Comparison of ENCODE assay signal across 20 cellular contexts in genomic region chr5:152256580-152256979, GRCh38.
DNase-seq lines count a peak whose midpoint lies in the region; ATAC-seq, FAIRE-seq and TF ChIP-seq lines count a peak whose summit lies in the region.
"Had no signal": no experiment of that assay in that cellular context is flagged by ENCODE, and none has a peak within 500 bp of the region (broad histone marks: within the 10 kb centered on the region; RNA-seq: fewer than 3 reads in every experiment).

No MANE protein-coding gene starts in this region.

- peak; percentile 26 for DNase-seq in NCI-H510A treated with DMSO at 0.1 percent for 48 hours (lab: John Stamatoyannopoulos, UW)
- DNase-seq in NCI-H510A (lab: John Stamatoyannopoulos, UW) = no peak
- no peak for DNase-seq in HTR-8/SVneo (ENCODE audit: insufficient read length, low spot score)
- DNase-seq in NCI-H748 (lab: John Stamatoyannopoulos, UW; ENCODE audit: unreplicated experiment) = peak; percentile 59
- peak; percentile 55 to 58 for DNase-seq in SHP77 (lab: John Stamatoyannopoulos, UW)
- no peak for DNase-seq in glutamatergic neuron
- no peak for DNase-seq in activated T-helper 2 cell treated with anti-CD3 and anti-CD28 coated beads, Interferon-gamma antibody, Interleukin-2, Interleukin-4, amounts not matched to agents 10 μg/mL and 5 μg/mL and 100 μg/mL, durations not matched to agents 14 hours and 24 hours and 36 hours (ENCODE audit: low spot score)
- DNase-seq: Calu3; CD4-positive, alpha-beta T cell; DMS 273 treated with DMSO at 0.1 percent for 48 hours; DMS79 treated with DMSO at 0.1 percent for 48 hours; EL; GOT3; H9 had no signal

- H3K36me3 Mint-ChIP-seq in glutamatergic neuron (ENCODE audit: unreplicated experiment) = no peaks in the 10 kb centered on the region
- H3K36me3 Mint-ChIP-seq in activated T-helper 2 cell treated with anti-CD3 and anti-CD28 coated beads, Interferon-gamma antibody, Interleukin-2, Interleukin-4, amounts not matched to agents 10 μg/mL and 5 μg/mL and 100 μg/mL, durations not matched to agents 14 hours and 24 hours and 36 hours (ENCODE audit: low read depth) = no peaks in the 10 kb centered on the region

- peak; percentile 20 for FAIRE-seq in HTR-8/SVneo (lab: Jason Lieb, UNC)
- FAIRE-seq: A204.1, G401.6, GM12891, GM19239 had no signal

- H3K27me3 Mint-ChIP-seq in glutamatergic neuron (ENCODE audit: unreplicated experiment) = peaks cover 2% of the 10 kb centered on the region
- no peaks in the 10 kb centered on the region for H3K27me3 Mint-ChIP-seq in activated T-helper 2 cell treated with anti-CD3 and anti-CD28 coated beads, Interferon-gamma antibody, Interleukin-2, Interleukin-4, amounts not matched to agents 10 μg/mL and 5 μg/mL and 100 μg/mL, durations not matched to agents 14 hours and 24 hours and 36 hours (ENCODE audit: low read depth)

- TF ChIP-seq CTCF in glutamatergic neuron (IDR thresholded peaks at IDR 0.05; ENCODE audit: partially characterized antibody, unreplicated experiment) = no peak

- H3K9me3 Mint-ChIP-seq in glutamatergic neuron (ENCODE audit: unreplicated experiment) = no peaks in the 10 kb centered on the region
- H3K9me3 Mint-ChIP-seq in activated T-helper 2 cell treated with anti-CD3 and anti-CD28 coated beads, Interferon-gamma antibody, Interleukin-2, Interleukin-4, amounts not matched to agents 10 μg/mL and 5 μg/mL and 100 μg/mL, durations not matched to agents 14 hours and 24 hours and 36 hours = no peaks in the 10 kb centered on the region
- H3K9me3 Mint-ChIP-seq: CD4-positive, alpha-beta T cell; H9 had no signal

- no peak overlapping the region for H3K27ac Mint-ChIP-seq in glutamatergic neuron (ENCODE audit: unreplicated experiment)
- H3K27ac Mint-ChIP-seq in activated T-helper 2 cell treated with anti-CD3 and anti-CD28 coated beads, Interferon-gamma antibody, Interleukin-2, Interleukin-4, amounts not matched to agents 10 μg/mL and 5 μg/mL and 100 μg/mL, durations not matched to agents 14 hours and 24 hours and 36 hours = no peak overlapping the region
- H3K27ac Mint-ChIP-seq: B cell; CD4-positive, alpha-beta T cell; H9 had no signal

- intact Hi-C loops in activated T-helper 2 cell treated with anti-CD3 and anti-CD28 coated beads, Interferon-gamma antibody, Interleukin-2, Interleukin-4, amounts not matched to agents 10 μg/mL and 5 μg/mL and 100 μg/mL, durations not matched to agents 14 hours and 24 hours and 36 hours (cut with micrococcal nuclease) = no loop called here

- H3K4me1 Mint-ChIP-seq in glutamatergic neuron (ENCODE audit: low read depth, unreplicated experiment) = no peaks in the 10 kb centered on the region
- no peaks in the 10 kb centered on the region for H3K4me1 Mint-ChIP-seq in activated T-helper 2 cell treated with anti-CD3 and anti-CD28 coated beads, Interferon-gamma antibody, Interleukin-2, Interleukin-4, amounts not matched to agents 10 μg/mL and 5 μg/mL and 100 μg/mL, durations not matched to agents 14 hours and 24 hours and 36 hours (ENCODE audit: low read depth)
- H3K4me1 Mint-ChIP-seq: B cell had no signal

- no peak for ATAC-seq in GM18909 (IDR thresholded peaks at IDR 0.05; ENCODE audit: poor library complexity, unreplicated experiment)

- H3K4me3 Mint-ChIP-seq in glutamatergic neuron (ENCODE audit: unreplicated experiment) = no peak overlapping the region
- no peak overlapping the region for H3K4me3 Mint-ChIP-seq in activated T-helper 2 cell treated with anti-CD3 and anti-CD28 coated beads, Interferon-gamma antibody, Interleukin-2, Interleukin-4, amounts not matched to agents 10 μg/mL and 5 μg/mL and 100 μg/mL, durations not matched to agents 14 hours and 24 hours and 36 hours (ENCODE audit: low read depth)
- H3K4me3 Mint-ChIP-seq: B cell; CD4-positive, alpha-beta T cell; H9 had no signal

Comparison
In these comparisons a context has a peak if more than half of its experiments do, and no peak if none do; other contexts are left out.
1. DNase-seq: peak in NCI-H510A treated with DMSO at 0.1 percent for 48 hours (single experiment), NCI-H748 (single experiment) and SHP77 (2 of 2); none in NCI-H510A (single experiment), HTR-8/SVneo (single experiment), glutamatergic neuron (single experiment) and activated T-helper 2 cell treated with anti-CD3 and anti-CD28 coated beads, Interferon-gamma antibody, Interleukin-2, Interleukin-4, amounts not matched to agents 10 μg/mL and 5 μg/mL and 100 μg/mL, durations not matched to agents 14 hours and 24 hours and 36 hours (single experiment).